Comparison of ENCODE assay signal across 17 cellular contexts in the genomic region with DNA sequence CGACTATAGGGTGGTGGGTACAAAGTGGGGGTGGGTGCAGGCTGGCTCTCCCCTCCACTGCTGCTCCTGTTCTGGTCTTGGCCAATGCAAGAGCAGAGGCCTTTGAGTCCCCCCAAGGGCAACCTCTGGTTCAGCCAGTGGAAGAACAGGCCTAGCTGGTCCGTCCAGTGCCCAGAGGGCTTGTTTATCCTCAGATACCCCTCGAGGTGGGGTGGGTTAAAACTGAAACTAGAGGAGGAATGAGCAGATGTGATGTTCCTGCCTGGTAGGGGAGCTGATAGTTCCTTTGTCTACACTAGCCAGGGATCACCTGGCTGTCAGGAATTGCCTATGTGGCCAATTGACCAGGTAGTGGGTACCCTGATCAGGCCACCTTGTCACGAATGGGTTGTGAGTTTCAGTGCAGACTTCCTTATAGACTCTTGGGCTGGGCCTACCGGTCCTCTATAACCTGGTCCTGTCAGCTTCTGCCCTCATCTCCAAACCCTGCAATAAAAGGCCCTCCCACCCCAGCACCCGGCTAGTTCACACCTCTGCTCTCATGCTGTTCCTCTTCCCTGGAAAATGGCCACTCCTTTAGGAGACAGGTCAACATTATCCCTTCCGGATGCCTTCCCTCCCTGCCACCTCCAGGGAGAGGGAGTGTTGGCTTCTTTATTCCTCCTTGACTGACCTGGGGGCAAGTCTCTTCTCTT. TPM values are rescaled to one million over a fixed set of nuclear protein-coding genes. Genes with fewer than 3 reads are reported as not detected.
DNase-seq lines count a peak whose midpoint lies in the region; ATAC-seq and TF ChIP-seq lines count a peak whose summit lies in the region.
"Had no signal": no experiment of that assay in that cellular context is flagged by ENCODE, and none has a peak within 500 bp of the region (broad histone marks: within the 10 kb centered on the region; RNA-seq: fewer than 3 reads in every experiment).

No MANE protein-coding gene starts in this region.

- H3K4me1 Mint-ChIP-seq in endodermal cell (peaks cover 17% of the 10 kb centered on the region), progenitor cell of endocrine pancreas (ENCODE audit: low read depth) (peaks cover 18% of the 10 kb centered on the region), neural progenitor cell (peaks cover 24% of the 10 kb centered on the region)

- H3K36me3 Mint-ChIP-seq in endodermal cell (ENCODE audit: low read depth) (no peaks in the 10 kb centered on the region), progenitor cell of endocrine pancreas (ENCODE audit: insufficient read depth) (no peaks in the 10 kb centered on the region), neural progenitor cell (no peaks in the 10 kb centered on the region)

- H3K36me3 ChIP-seq in HUES6 (ENCODE audit: control insufficient read depth, insufficient read depth, low read length), result no peaks in the 10 kb centered on the region
- H3K36me3 ChIP-seq in endodermal cell (ENCODE audit: control insufficient read depth, insufficient read depth, low read length), result no peaks in the 10 kb centered on the region
- no peaks in the 10 kb centered on the region for H3K36me3 ChIP-seq in neural progenitor cell
- H3K36me3 ChIP-seq: esophagus squamous epithelium had no signal

- H3K9ac ChIP-seq in HUES6 (ENCODE audit: low read length) (no peak overlapping the region), endodermal cell (ENCODE audit: extremely low read depth, low read length, poor library complexity, severe bottlenecking) (no peak overlapping the region), neural progenitor cell (no peak overlapping the region)
- H3K9ac ChIP-seq: SK-N-SH had no signal

- H4K20me1 ChIP-seq in neural progenitor cell (ENCODE audit: low read depth), result no peaks in the 10 kb centered on the region

- no peak overlapping the region for H3K4me3 Mint-ChIP-seq in endodermal cell
- H3K4me3 Mint-ChIP-seq in progenitor cell of endocrine pancreas (ENCODE audit: low read depth), result no peak overlapping the region
- no peak overlapping the region for H3K4me3 Mint-ChIP-seq in neural progenitor cell
- H3K4me3 Mint-ChIP-seq: activated CD8-positive, alpha-beta T cell treated with anti-CD3 and anti-CD28 coated beads for 36 hours; activated naive CD8-positive, alpha-beta T cell treated with anti-CD3 and anti-CD28 coated beads, Interleukin-2, amount 50 U/mL, for 24 hours; activated T-cell treated with anti-CD3 and anti-CD28 coated beads, Interleukin-2, amount 50 U/mL, for 72 hours had no signal

- H3K27me3 Mint-ChIP-seq in endodermal cell (ENCODE audit: insufficient read depth) (peaks cover 2% of the 10 kb centered on the region), progenitor cell of endocrine pancreas (no peaks in the 10 kb centered on the region), neural progenitor cell (ENCODE audit: insufficient read depth, low read depth) (no peaks in the 10 kb centered on the region)
- H3K27me3 Mint-ChIP-seq: activated CD8-positive, alpha-beta T cell treated with anti-CD3 and anti-CD28 coated beads for 36 hours; activated naive CD8-positive, alpha-beta T cell treated with anti-CD3 and anti-CD28 coated beads, Interleukin-2, amount 50 U/mL, for 24 hours had no signal

- H3K4me3 ChIP-seq in HUES6 (ENCODE audit: low read depth, low read length), result no peak overlapping the region
- no peak overlapping the region for H3K4me3 ChIP-seq in endodermal cell (ENCODE audit: low read length)
- no peak overlapping the region for H3K4me3 ChIP-seq in neural progenitor cell
- H3K4me3 ChIP-seq: esophagus squamous epithelium had no signal

- H3K27me3 ChIP-seq in HUES6 (ENCODE audit: control insufficient read depth, insufficient read depth, low read length) (no peaks in the 10 kb centered on the region), endodermal cell (ENCODE audit: control insufficient read depth, insufficient read depth, low read length, poor library complexity, severe bottlenecking) (no peaks in the 10 kb centered on the region), neural progenitor cell (no peaks in the 10 kb centered on the region)
- H3K27me3 ChIP-seq: dorsolateral prefrontal cortex, esophagus squamous epithelium had no signal

- no peak overlapping the region for H3K4me2 ChIP-seq in neural progenitor cell
- H3K4me2 ChIP-seq: SK-N-SH had no signal

- H3K79me2 ChIP-seq in neural progenitor cell (ENCODE audit: low read depth), result no peaks in the 10 kb centered on the region

- DNase-seq in DMS79 (lab: John Stamatoyannopoulos, UW) (peak; percentile 55), endodermal cell (peak; percentile 77), progenitor cell of endocrine pancreas (ENCODE audit: low spot score, unreplicated experiment) (no peak), NCI-H524 treated with DMSO at 0.1 percent for 48 hours (lab: John Stamatoyannopoulos, UW) (no peak), neural progenitor cell (ENCODE audit: low spot score) (no peak)
- DNase-seq: activated CD8-positive, alpha-beta T cell treated with anti-CD3 and anti-CD28 coated beads for 36 hours; activated naive CD8-positive, alpha-beta T cell treated with anti-CD3 and anti-CD28 coated beads, Interleukin-2, amount 50 U/mL, for 24 hours; activated T-cell treated with anti-CD3 and anti-CD28 coated beads, Interleukin-2, amount 50 U/mL, for 72 hours; C1 segment of cervical spinal cord; esophagus squamous epithelium; NCI-H187 treated with DMSO at 0.1 percent for 48 hours; OCI-M1; SK-N-SH had no signal

- H3F3A ChIP-seq in neural progenitor cell (ENCODE audit: low read depth), result peaks cover 2% of the 10 kb centered on the region

- H2AFZ ChIP-seq in neural progenitor cell (replicated peaks), result no peak overlapping the region

- H3K27ac ChIP-seq in HUES6 (ENCODE audit: low read depth, low read length), result 0 out of 2 replicates have a peak overlapping the region, but pooled peaks have one; percentile 18
- H3K27ac ChIP-seq in endodermal cell (ENCODE audit: low read depth, low read length), result no peak overlapping the region
- H3K27ac ChIP-seq in neural progenitor cell, result no peak overlapping the region
- H3K27ac ChIP-seq: esophagus squamous epithelium, HL-60 had no signal

- H3K4me1 ChIP-seq in HUES6 (ENCODE audit: control insufficient read depth, insufficient read depth, low read length), result peaks cover 26% of the 10 kb centered on the region
- H3K4me1 ChIP-seq in endodermal cell (ENCODE audit: control insufficient read depth, insufficient read depth, low read length), result peaks cover 8% of the 10 kb centered on the region
- H3K4me1 ChIP-seq in neural progenitor cell, result peaks cover 7% of the 10 kb centered on the region

- WGBS in endodermal cell (ENCODE audit: insufficient coverage in 1 of 2, insufficient read length in 1 of 2), 2 experiments, result 67 to 69% methylated on average over 4 to 7 of the region's 7 CpGs

- H3K27ac Mint-ChIP-seq in endodermal cell (peak overlapping the region; percentile 72), progenitor cell of endocrine pancreas (peak overlapping the region; percentile 84), neural progenitor cell (no peak overlapping the region)
- H3K27ac Mint-ChIP-seq: activated CD8-positive, alpha-beta T cell treated with anti-CD3 and anti-CD28 coated beads for 36 hours; activated naive CD8-positive, alpha-beta T cell treated with anti-CD3 and anti-CD28 coated beads, Interleukin-2, amount 50 U/mL, for 24 hours; activated T-cell treated with anti-CD3 and anti-CD28 coated beads, Interleukin-2, amount 50 U/mL, for 72 hours had no signal

- TF ChIP-seq CTCF in endodermal cell (conservative IDR thresholded peaks at IDR 0.05) (no peak), progenitor cell of endocrine pancreas (IDR thresholded peaks at IDR 0.05; ENCODE audit: unreplicated experiment) (no peak), neural progenitor cell (IDR thresholded peaks at IDR 0.05) (no peak)

- no peaks in the 10 kb centered on the region for H3K9me3 Mint-ChIP-seq in endodermal cell
- H3K9me3 Mint-ChIP-seq in progenitor cell of endocrine pancreas (ENCODE audit: low read depth), result no peaks in the 10 kb centered on the region
- H3K9me3 Mint-ChIP-seq in neural progenitor cell, result no peaks in the 10 kb centered on the region
- H3K9me3 Mint-ChIP-seq: activated CD8-positive, alpha-beta T cell treated with anti-CD3 and anti-CD28 coated beads for 36 hours; activated naive CD8-positive, alpha-beta T cell treated with anti-CD3 and anti-CD28 coated beads, Interleukin-2, amount 50 U/mL, for 24 hours; activated T-cell treated with anti-CD3 and anti-CD28 coated beads, Interleukin-2, amount 50 U/mL, for 72 hours had no signal

- ATAC-seq in GM21390 (IDR thresholded peaks at IDR 0.05; ENCODE audit: unreplicated experiment), result no peak
- ATAC-seq: activated CD8-positive, alpha-beta T cell treated with anti-CD3 and anti-CD28 coated beads for 36 hours; activated naive CD8-positive, alpha-beta T cell treated with anti-CD3 and anti-CD28 coated beads, Interleukin-2, amount 50 U/mL, for 24 hours; activated T-cell treated with anti-CD3 and anti-CD28 coated beads, Interleukin-2, amount 50 U/mL, for 72 hours had no signal

- H3K9me3 ChIP-seq in HUES6 (ENCODE audit: control insufficient read depth, insufficient read depth, low read depth, low read length) (no peaks in the 10 kb centered on the region), endodermal cell (ENCODE audit: control insufficient read depth, low read length) (no peaks in the 10 kb centered on the region), neural progenitor cell (ENCODE audit: low read depth) (no peaks in the 10 kb centered on the region)
- H3K9me3 ChIP-seq: esophagus squamous epithelium, SK-N-SH had no signal

RNA-seq across cellular contexts. Expression of a gene that starts 10.7 kb away (rescaled TPM):
- 100 to 1,000 TPM; 696 to 821 TPM for total RNA-seq in endodermal cell
- polyA plus RNA-seq in endodermal cell (2013, experiment 1 of 2), result 830 TPM
- polyA plus RNA-seq in endodermal cell (2013, experiment 2 of 2), result 855 TPM
- 796 and 811 TPM in 2 replicates for total RNA-seq in progenitor cell of endocrine pancreas
- total RNA-seq in neural progenitor cell (ENCODE audit: low replicate concordance), result 656 and 746 TPM in 2 replicates

RNA-seq across cellular contexts. Expression of a gene that starts 42.1 kb away (rescaled TPM):
- total RNA-seq in endodermal cell (10 to 100 TPM; 33.8 to 37.6 TPM), progenitor cell of endocrine pancreas (34.6 and 34.9 TPM in 2 replicates), neural progenitor cell (ENCODE audit: low replicate concordance) (18.2 and 22.4 TPM in 2 replicates)
- polyA plus RNA-seq in endodermal cell (2013, experiment 1 of 2), result 18.5 TPM
- 15.9 TPM for polyA plus RNA-seq in endodermal cell (2013, experiment 2 of 2)

Comparison
In these comparisons a context has a peak if more than half of its experiments do, and no peak if none do; other contexts are left out.
1. DNase-seq: peak in DMS79 (single experiment) and endodermal cell (single experiment); none in progenitor cell of endocrine pancreas (single experiment), NCI-H524 treated with DMSO at 0.1 percent for 48 hours (single experiment) and neural progenitor cell (single experiment).